ENCODE assay signal across 20 cellular contexts in genomic region chr14:101914083-101914482, GRCh38. TPM values are rescaled to one million over a fixed set of nuclear protein-coding genes. Genes with fewer than 3 reads are reported as not detected.
DNase-seq lines count a peak whose midpoint lies in the region; ATAC-seq and TF ChIP-seq lines count a peak whose summit lies in the region.
"Had no signal": no experiment of that assay in that cellular context is flagged by ENCODE, and none has a peak within 500 bp of the region (broad histone marks: within the 10 kb centered on the region; RNA-seq: fewer than 3 reads in every experiment).

No MANE protein-coding gene starts in this region.

- POLR2A ChIA-PET in GM10248 (lab: Yijun Ruan, JAX) = no interaction called here

- no peaks in the 10 kb centered on the region for H3K27me3 Mint-ChIP-seq in CD4-positive, CD25-positive, alpha-beta regulatory T cell
- H3K27me3 Mint-ChIP-seq in T-helper 17 cell = no peaks in the 10 kb centered on the region
- peaks cover 8% of the 10 kb centered on the region for H3K27me3 Mint-ChIP-seq in HFFc6 (ENCODE audit: insufficient read depth)

- H3K27me3 ChIP-seq in CD4-positive, CD25-positive, alpha-beta regulatory T cell (ENCODE audit: control insufficient read depth, insufficient read depth, low read length) = no peaks in the 10 kb centered on the region

- H3K36me3 ChIP-seq in CD4-positive, CD25-positive, alpha-beta regulatory T cell (ENCODE audit: control insufficient read depth, insufficient read depth, low read length) = peaks cover 86% of the 10 kb centered on the region

- peaks cover 47% of the 10 kb centered on the region for H3K36me3 Mint-ChIP-seq in CD4-positive, CD25-positive, alpha-beta regulatory T cell
- H3K36me3 Mint-ChIP-seq in T-helper 17 cell (ENCODE audit: low read depth) = peaks cover 5% of the 10 kb centered on the region
- peaks cover 11% of the 10 kb centered on the region for H3K36me3 Mint-ChIP-seq in HFFc6 (ENCODE audit: low read depth)

- DNase-seq in activated effector memory CD4-positive, alpha-beta T cell treated with anti-CD3 and anti-CD28 coated beads, Interleukin-2, amount 50 U/mL, for 16 hours = peak; percentile 12
- DNase-seq in activated effector memory CD4-positive, alpha-beta T cell treated with Interleukin-2 at 50 U/mL for 16 hours = no peak
- DNase-seq in CD4-positive, CD25-positive, alpha-beta regulatory T cell = no peak
- DNase-seq in T-helper 17 cell (no peak), mesenteric fat pad (ENCODE audit: low spot score) (peak; percentile 39), HFFc6 (no peak), GM10248 (ENCODE audit: extremely low spot score) (no peak)
- DNase-seq: COR-L47, DMS79 treated with DMSO at 0.1 percent for 48 hours, H7, Kasumi-1, NCI-H1417, NCI-H1694 treated with DMSO at 0.1 percent for 48 hours, NCI-H2081 treated with DMSO at 0.1 percent for 48 hours, NCI-H2171 treated with DMSO at 0.1 percent for 48 hours, NCI-H524 treated with DMSO at 0.1 percent for 48 hours, NCI-H82 had no signal

- no peaks in the 10 kb centered on the region for H3K4me1 ChIP-seq in CD4-positive, CD25-positive, alpha-beta regulatory T cell (ENCODE audit: control insufficient read depth, insufficient read depth, low read length, poor library complexity, severe bottlenecking)

- no peak overlapping the region for H3K4me3 Mint-ChIP-seq in CD4-positive, CD25-positive, alpha-beta regulatory T cell
- H3K4me3 Mint-ChIP-seq in T-helper 17 cell (no peak overlapping the region), HFFc6 (no peak overlapping the region)

- H3K27ac Mint-ChIP-seq in CD4-positive, CD25-positive, alpha-beta regulatory T cell = peak overlapping the region; percentile 20 to 79 (median 69)
- peak overlapping the region; percentile 24 for H3K27ac Mint-ChIP-seq in T-helper 17 cell
- H3K27ac Mint-ChIP-seq in HFFc6 = no peak overlapping the region

- H3K4me1 Mint-ChIP-seq in CD4-positive, CD25-positive, alpha-beta regulatory T cell = peaks cover 0 to 2% (median under 1%) of the 10 kb centered on the region in 4 donors
- no peaks in the 10 kb centered on the region for H3K4me1 Mint-ChIP-seq in T-helper 17 cell
- no peaks in the 10 kb centered on the region for H3K4me1 Mint-ChIP-seq in HFFc6 (ENCODE audit: low read depth)

- ATAC-seq in CD4-positive, CD25-positive, alpha-beta regulatory T cell (ENCODE audit: low read depth in 2 of 2) = no peak
- no peak for ATAC-seq in T-helper 17 cell
- ATAC-seq: GM12878, Panc1 had no signal

- no peak overlapping the region for H3K4me3 ChIP-seq in CD4-positive, CD25-positive, alpha-beta regulatory T cell (ENCODE audit: low read depth, low read length)
- H3K4me3 ChIP-seq: GM12878 had no signal

- H3K27ac ChIP-seq in CD4-positive, CD25-positive, alpha-beta regulatory T cell (ENCODE audit: insufficient read depth, low read length, poor library complexity, severe bottlenecking) = no peak overlapping the region
- H3K27ac ChIP-seq: C4-2B had no signal

- H3K9me3 Mint-ChIP-seq in CD4-positive, CD25-positive, alpha-beta regulatory T cell = no peaks in the 10 kb centered on the region
- H3K9me3 Mint-ChIP-seq in HFFc6 = no peaks in the 10 kb centered on the region

- TF ChIP-seq CTCF in HFFc6 (IDR thresholded peaks at IDR 0.05) = no peak
- TF ChIP-seq CTCF in GM10248 (IDR thresholded peaks at IDR 0.05; ENCODE audit: control extremely low read depth, extremely low read depth, low read depth, missing control alignments) = no peak

- CTCF ChIA-PET in GM10248 (lab: Yijun Ruan, JAX) = interaction anchor here (0.8 to 1.5 kb wide), 2 partner anchors 9 to 31 kb away, joined by 3 read pairs; no protein-coding TSS in a partner anchor

- no peaks in the 10 kb centered on the region for H3K9me3 ChIP-seq in CD4-positive, CD25-positive, alpha-beta regulatory T cell (ENCODE audit: control insufficient read depth in 2 of 2, low read length in 2 of 2)
- no peaks in the 10 kb centered on the region for H3K9me3 ChIP-seq in T-helper 17 cell (ENCODE audit: control insufficient read depth, low read length, poor library complexity, severe bottlenecking)

RNA-seq across cellular contexts. Expression of gene DYNC1H1, which starts 50.3 kb away (rescaled TPM):
- total RNA-seq in CD4-positive, CD25-positive, alpha-beta regulatory T cell = 314 TPM
- polyA plus RNA-seq in CD4-positive, CD25-positive, alpha-beta regulatory T cell = 10 to 100 TPM; 23.6 to 36.8 (median 30.9) TPM
- 100 to 1,000 TPM; 318 to 366 TPM for total RNA-seq in T-helper 17 cell
- total RNA-seq in mesenteric fat pad = 473 TPM
- total RNA-seq in HFFc6 (2021; fragmentation: NEBNext Ultra II Directional; extraction: Animal tissue kit (Norgen Biotek cat#: 25700)) = 100 to 1,000 TPM; 364 to 643 (median 408) TPM

Comparison
In these comparisons a context has a peak if more than half of its experiments do, and no peak if none do; other contexts are left out.
1. DNase-seq: peak in activated effector memory CD4-positive, alpha-beta T cell treated with anti-CD3 and anti-CD28 coated beads, Interleukin-2, amount 50 U/mL, for 16 hours (single experiment) and mesenteric fat pad (single experiment); none in activated effector memory CD4-positive, alpha-beta T cell treated with Interleukin-2 at 50 U/mL for 16 hours (single experiment), CD4-positive, CD25-positive, alpha-beta regulatory T cell (0 of 3), T-helper 17 cell (0 of 3), HFFc6 (single experiment) and GM10248 (single experiment).